8 cellular contexts compared by ENCODE assay signal in the genomic region with DNA sequence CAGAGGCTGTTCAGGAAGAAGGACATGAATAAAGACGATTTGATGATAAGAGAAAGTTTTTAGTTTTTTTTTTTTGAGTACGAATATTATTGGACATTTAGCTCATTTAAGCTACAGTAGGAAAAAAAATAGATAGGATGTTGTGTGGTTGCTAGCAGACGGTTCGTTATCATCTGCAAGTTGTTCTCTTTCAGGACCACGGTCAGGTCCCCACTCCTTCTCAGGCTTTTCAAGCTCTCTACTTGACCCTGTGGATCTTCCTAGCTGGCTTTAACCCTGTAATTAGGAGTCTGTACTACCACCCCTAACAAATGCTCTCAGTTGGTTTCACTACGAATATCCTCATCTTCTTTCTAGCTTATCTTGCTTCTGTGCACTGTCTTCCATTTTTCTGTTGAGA. TPM values are rescaled to one million over a fixed set of nuclear protein-coding genes. Genes with fewer than 3 reads are reported as not detected.
DNase-seq lines count a peak whose midpoint lies in the region; ATAC-seq and TF ChIP-seq lines count a peak whose summit lies in the region.

No MANE protein-coding gene starts in this region.

- no peak for TF ChIP-seq CTCF in BE2C (IDR thresholded peaks at IDR 0.05; ENCODE audit: low read depth, low read length)

- H3K27me3 ChIP-seq in BE2C (no peaks in the 10 kb centered on the region), HUES48 (ENCODE audit: control insufficient read depth, insufficient read depth, low read length) (peaks cover 5% of the 10 kb centered on the region; the same call in 1 of the 2 replicates)

- POLR2A ChIA-PET in activated CD4-positive, alpha-beta memory T cell treated with anti-CD3 and anti-CD28 coated beads, Interleukin-2, amount 10 ng/mL, durations not matched to agents 7 days and 5 days (lab: Charles Lee): no interaction called here

- H3K4me3 Mint-ChIP-seq in activated CD4-positive, alpha-beta memory T cell treated with anti-CD3 and anti-CD28 coated beads, Interleukin-2, amount 10 ng/mL, durations not matched to agents 7 days and 5 days: no peak overlapping the region

- CTCF ChIA-PET in activated CD4-positive, alpha-beta memory T cell treated with anti-CD3 and anti-CD28 coated beads, Interleukin-2, amount 10 ng/mL, durations not matched to agents 7 days and 5 days (lab: Charles Lee): no interaction called here

- peaks cover 3% of the 10 kb centered on the region for H3K9me3 Mint-ChIP-seq in activated CD4-positive, alpha-beta memory T cell treated with anti-CD3 and anti-CD28 coated beads, Interleukin-2, amount 10 ng/mL, durations not matched to agents 7 days and 5 days

- H3K4me3 ChIP-seq in BE2C (ENCODE audit: low read depth, low read length): peak overlapping the region; percentile 88
- peak overlapping the region; percentile 99 for H3K4me3 ChIP-seq in HUES48 (ENCODE audit: low read depth, low read length)

- H3K9ac ChIP-seq in HUES48 (ENCODE audit: low read depth, low read length): no peak overlapping the region

- ATAC-seq in GM18519 (IDR thresholded peaks at IDR 0.05; ENCODE audit: low FRiP score, unreplicated experiment) (no peak), HG03520 (IDR thresholded peaks at IDR 0.05; ENCODE audit: unreplicated experiment) (no peak), GM21526 (IDR thresholded peaks at IDR 0.05; ENCODE audit: low FRiP score, unreplicated experiment) (no peak)

- H3K36me3 Mint-ChIP-seq in activated CD4-positive, alpha-beta memory T cell treated with anti-CD3 and anti-CD28 coated beads, Interleukin-2, amount 10 ng/mL, durations not matched to agents 7 days and 5 days (ENCODE audit: low read depth): peaks cover 6% of the 10 kb centered on the region

- no peak overlapping the region for H3K27ac ChIP-seq in HUES48 (ENCODE audit: low read depth, low read length)

- H3K4me1 ChIP-seq in BE2C: no peaks in the 10 kb centered on the region
- H3K4me1 ChIP-seq in HUES48 (ENCODE audit: control insufficient read depth, insufficient read depth, low read length): peaks cover 10% of the 10 kb centered on the region

- H3K4me1 Mint-ChIP-seq in activated CD4-positive, alpha-beta memory T cell treated with anti-CD3 and anti-CD28 coated beads, Interleukin-2, amount 10 ng/mL, durations not matched to agents 7 days and 5 days: peaks cover 22% of the 10 kb centered on the region

- no peaks in the 10 kb centered on the region for H3K36me3 ChIP-seq in BE2C
- H3K36me3 ChIP-seq in HUES48 (ENCODE audit: control insufficient read depth, insufficient read depth, low read length): no peaks in the 10 kb centered on the region

- H3K9me3 ChIP-seq in BE2C: no peaks in the 10 kb centered on the region
- no peaks in the 10 kb centered on the region for H3K9me3 ChIP-seq in HUES48 (ENCODE audit: control insufficient read depth, insufficient read depth, low read length)

- DNase-seq in BE2C (no peak), iris pigment epithelial cell (ENCODE audit: low read depth) (peak; percentile 28), NK-92 (lab: John Stamatoyannopoulos, UW; ENCODE audit: unreplicated experiment) (no peak)
- peak; percentile 35 for DNase-seq in activated CD4-positive, alpha-beta memory T cell treated with anti-CD3 and anti-CD28 coated beads, Interleukin-2, amount 10 ng/mL, durations not matched to agents 7 days and 5 days

- H3K27me3 Mint-ChIP-seq in activated CD4-positive, alpha-beta memory T cell treated with anti-CD3 and anti-CD28 coated beads, Interleukin-2, amount 10 ng/mL, durations not matched to agents 7 days and 5 days: peaks cover 42% of the 10 kb centered on the region

- no peak overlapping the region for H3K27ac Mint-ChIP-seq in activated CD4-positive, alpha-beta memory T cell treated with anti-CD3 and anti-CD28 coated beads, Interleukin-2, amount 10 ng/mL, durations not matched to agents 7 days and 5 days

RNA-seq across cellular contexts. Expression of a gene that starts 1.1 kb away (rescaled TPM):
- polyA plus RNA-seq in BE2C (2012; ENCODE audit: insufficient read depth, insufficient read length, low read depth): 5.6 TPM
- total RNA-seq in activated CD4-positive, alpha-beta memory T cell treated with anti-CD3 and anti-CD28 coated beads, Interleukin-2, amount 10 ng/mL, durations not matched to agents 7 days and 5 days: not detected

Comparison
In these comparisons a context has a peak if more than half of its experiments do, and no peak if none do; other contexts are left out.
1. DNase-seq: peak in activated CD4-positive, alpha-beta memory T cell treated with anti-CD3 and anti-CD28 coated beads, Interleukin-2, amount 10 ng/mL, durations not matched to agents 7 days and 5 days (single experiment) and iris pigment epithelial cell (single experiment); none in BE2C (single experiment) and NK-92 (single experiment).